Comparison of ENCODE assay signal across 16 cellular contexts in genomic region chr7:40263752-40264390, GRCh38.
"Had no signal": no experiment of that assay in that cellular context is flagged by ENCODE, and none has a peak within 500 bp of the region (broad histone marks: within the 10 kb centered on the region; RNA-seq: fewer than 3 reads in every experiment).

No MANE protein-coding gene starts in this region.

- H3K36me3 Mint-ChIP-seq: naive thymus-derived CD4-positive, alpha-beta T cell; stimulated activated naive B cell treated with anti-CD40 and anti-IgM and Interleukin-4, amounts not matched to agents 10 μg/mL and 1 μg/mL and 100 μg/mL, for 72 hours had no signal

- ATAC-seq: left colon; naive thymus-derived CD4-positive, alpha-beta T cell; stimulated activated naive B cell treated with anti-CD40 and anti-IgM and Interleukin-4, amounts not matched to agents 10 μg/mL and 1 μg/mL and 100 μg/mL, for 72 hours; stimulated activated naive CD8-positive, alpha-beta T cell treated with anti-CD3 and anti-CD28 coated beads, Interleukin-15, amount 100 ng/mL, for 72 hours; upper lobe of right lung had no signal

- H3K27ac ChIP-seq: hepatocyte, sigmoid colon, skin epidermis, testis, tibial nerve, upper lobe of right lung had no signal

- H3K9me3 Mint-ChIP-seq: naive thymus-derived CD4-positive, alpha-beta T cell; stimulated activated naive B cell treated with anti-CD40 and anti-IgM and Interleukin-4, amounts not matched to agents 10 μg/mL and 1 μg/mL and 100 μg/mL, for 72 hours; stimulated activated naive CD8-positive, alpha-beta T cell treated with anti-CD3 and anti-CD28 coated beads, Interleukin-15, amount 100 ng/mL, for 72 hours had no signal

- H3K4me3 ChIP-seq: hepatocyte, sigmoid colon, skin epidermis, testis, tibial nerve, upper lobe of right lung had no signal

- H3K27me3 ChIP-seq: hepatocyte, sigmoid colon, testis, tibial nerve, upper lobe of right lung had no signal

- H3K9me3 ChIP-seq: sigmoid colon, testis, tibial nerve, upper lobe of right lung had no signal

- H3K4me1 ChIP-seq: sigmoid colon, testis, upper lobe of right lung had no signal

- DNase-seq: dermis blood vessel endothelial cell; foreskin melanocyte; head of caudate nucleus; left colon; naive thymus-derived CD4-positive, alpha-beta T cell; posterior cingulate gyrus; sigmoid colon; stimulated activated CD4-positive, alpha-beta T cell treated with anti-CD3 and anti-CD28 coated beads, Interleukin-2, amount 100 ng/mL, for 24 hours; stimulated activated CD4-positive, alpha-beta T cell treated with anti-CD3 and anti-CD28 coated beads, Interleukin-4, amount 100 ng/mL, for 4 hours; stimulated activated naive B cell treated with anti-CD40 and anti-IgM and Interleukin-4, amounts not matched to agents 10 μg/mL and 1 μg/mL and 100 μg/mL, for 72 hours; stimulated activated naive CD8-positive, alpha-beta T cell treated with anti-CD3 and anti-CD28 coated beads, Interleukin-15, amount 100 ng/mL, for 72 hours; testis; upper lobe of right lung had no signal

- H3K27me3 Mint-ChIP-seq: naive thymus-derived CD4-positive, alpha-beta T cell; stimulated activated naive B cell treated with anti-CD40 and anti-IgM and Interleukin-4, amounts not matched to agents 10 μg/mL and 1 μg/mL and 100 μg/mL, for 72 hours; stimulated activated naive CD8-positive, alpha-beta T cell treated with anti-CD3 and anti-CD28 coated beads, Interleukin-15, amount 100 ng/mL, for 72 hours had no signal

- H3K4me3 Mint-ChIP-seq: naive thymus-derived CD4-positive, alpha-beta T cell; stimulated activated naive B cell treated with anti-CD40 and anti-IgM and Interleukin-4, amounts not matched to agents 10 μg/mL and 1 μg/mL and 100 μg/mL, for 72 hours had no signal

- H3K27ac Mint-ChIP-seq: stimulated activated naive B cell treated with anti-CD40 and anti-IgM and Interleukin-4, amounts not matched to agents 10 μg/mL and 1 μg/mL and 100 μg/mL, for 72 hours; stimulated activated naive CD8-positive, alpha-beta T cell treated with anti-CD3 and anti-CD28 coated beads, Interleukin-15, amount 100 ng/mL, for 72 hours had no signal

- H3K36me3 ChIP-seq: sigmoid colon, tibial nerve, upper lobe of right lung had no signal
